In genomic region chr14:21383848-21384493, GRCh38 we compare ENCODE assay signal across 8 cellular contexts. TPM values are rescaled to one million over a fixed set of nuclear protein-coding genes. Genes with fewer than 3 reads are reported as not detected.
DNase-seq lines count a peak whose midpoint lies in the region; ATAC-seq and TF ChIP-seq lines count a peak whose summit lies in the region.

SUPT16H (minus strand) TSS chr14:21384019; CDS start chr14:21383927, 92 bp downstream.

- no peak for TF ChIP-seq CTCF in AG04450 (IDR thresholded peaks at IDR 0.05; ENCODE audit: low read depth, low read length)
- TF ChIP-seq CTCF in WTC11 (IDR thresholded peaks at IDR 0.05), result no peak
- TF ChIP-seq CTCF in cardiac fibroblast (IDR thresholded peaks at IDR 0.05; ENCODE audit: low read depth, low read length), result no peak

- H3K9me3 ChIP-seq in AG04450 (ENCODE audit: control insufficient read depth, insufficient read depth, low read length), result no peaks in the 10 kb centered on the region

- H3K27ac ChIP-seq in AG04450 (ENCODE audit: low read depth, low read length), result peak within 1 kb of the TSS; percentile 95

- no peaks in the 10 kb centered on the region for H3K9me3 Mint-ChIP-seq in WTC11

- H3K27me3 ChIP-seq in AG04450 (ENCODE audit: control insufficient read depth, insufficient read depth, low read length), result no peaks in the 10 kb centered on the region

- ATAC-seq in GM18909 (IDR thresholded peaks at IDR 0.05; ENCODE audit: poor library complexity, unreplicated experiment) (peak; percentile 94), HG03175 (IDR thresholded peaks at IDR 0.05; ENCODE audit: unreplicated experiment) (peak; percentile 92), WTC11 (peak; percentile 96)

- CTCF ChIA-PET in AG04450 (lab: Charles Lee) (interaction anchor here (0.7 kb wide), 1 partner anchor 72 kb away, joined by 3 read pairs; the partner anchor contains the start of gene CHD8), WTC11 (lab: Charles Lee) (interaction anchor here (0.6 to 1.1 kb wide), 6 partner anchors 72 to 339 kb away, joined by 3 to 8 read pairs (median 4); partner anchors contain the start of gene CHD8)

- DNase-seq in AG04450 (ENCODE audit: low read depth, low spot score) (peak; percentile 91), NCI-H226 (peak; percentile 95), WTC11 (ENCODE audit: low spot score) (peak; percentile 96), cardiac fibroblast (ENCODE audit: low read depth in 2 of 2) (peak; percentile 96 to 98), iPS-NIHi7 (ENCODE audit: extremely low spot score) (peak; percentile 95), smooth muscle cell of the brain vasculature (ENCODE audit: low read depth, low spot score) (peak; percentile 88)

- peak within 1 kb of the TSS; percentile 100 for H3K27ac Mint-ChIP-seq in WTC11

- peak within 1 kb of the TSS; percentile 100 for H3K4me3 Mint-ChIP-seq in WTC11

- peak within 1 kb of the TSS; percentile 94 for H3K4me3 ChIP-seq in AG04450 (ENCODE audit: low read depth, low read length)
- H3K4me3 ChIP-seq in cardiac fibroblast (replicated peaks in 1 of 2; ENCODE audit: low read depth in 2 of 2, low read length in 2 of 2), result peak within 1 kb of the TSS; percentile 83 to 93

- H3K27me3 Mint-ChIP-seq in WTC11 (ENCODE audit: low read depth), result no peaks in the 10 kb centered on the region

- H3K36me3 Mint-ChIP-seq in WTC11, result peaks cover 28% of the 10 kb centered on the region

- H3K4me1 Mint-ChIP-seq in WTC11, result peaks cover 18% of the 10 kb centered on the region

- POLR2A ChIA-PET in AG04450 (lab: Yijun Ruan, JAX), result interaction anchor here (0.6 to 1.0 kb wide), 5 partner anchors 53 to 313 kb away, joined by 3 to 7 read pairs (median 5); partner anchors contain the start of gene METTL3
- POLR2A ChIA-PET in WTC11 (lab: Charles Lee), result interaction anchor here (0.8 to 1.2 kb wide), 6 partner anchors 10 to 290 kb away, joined by 3 to 5 read pairs (median 4); partner anchors contain the start of gene CHD8

TF ChIP-seq in WTC11, 78 proteins besides CTCF, POLR2A, EP300 and RAD21 (continues in another document):
- TF ChIP-seq FOXK1 (CRISPR knock-in tag; IDR thresholded peaks at IDR 0.05) (peak; percentile 70), PRRX2 (CRISPR knock-in tag; IDR thresholded peaks at IDR 0.05) (peak; percentile 24; the same call in 1 of the 2 replicates), GABPB1 (CRISPR knock-in tag; IDR thresholded peaks at IDR 0.05) (peak; percentile 71; the same call in 1 of the 2 replicates), AFF4 (CRISPR knock-in tag; IDR thresholded peaks at IDR 0.05; ENCODE audit: borderline replicate concordance) (0 out of 2 replicates have a peak, but pooled peaks have one; percentile 33), MAX (CRISPR knock-in tag; IDR thresholded peaks at IDR 0.05) (peak; percentile 72), IRF1 (CRISPR knock-in tag; IDR thresholded peaks at IDR 0.05) (no peak), ZNF121 (CRISPR knock-in tag; IDR thresholded peaks at IDR 0.05) (no peak), NFYB (CRISPR knock-in tag; conservative IDR thresholded peaks at IDR 0.05; ENCODE audit: low read depth) (no peak), NR2C2 (CRISPR knock-in tag; IDR thresholded peaks at IDR 0.05) (peak; percentile 88), ZNF317 (CRISPR knock-in tag; IDR thresholded peaks at IDR 0.05; ENCODE audit: borderline replicate concordance, low read depth) (no peak), ZNF396 (CRISPR knock-in tag; IDR thresholded peaks at IDR 0.05; ENCODE audit: borderline replicate concordance) (no peak), HMGA2 (CRISPR knock-in tag; IDR thresholded peaks at IDR 0.05) (no peak), STAT6 (CRISPR knock-in tag; conservative IDR thresholded peaks at IDR 0.05; ENCODE audit: low read depth) (no peak), TEAD1 (CRISPR knock-in tag; IDR thresholded peaks at IDR 0.05) (0 out of 2 replicates have a peak, but pooled peaks have one; percentile 18), ZMAT4 (CRISPR knock-in tag; IDR thresholded peaks at IDR 0.05) (no peak), MYBL2 (CRISPR knock-in tag; IDR thresholded peaks at IDR 0.05) (0 out of 2 replicates have a peak, but pooled peaks have one; percentile 42), FOXP1 (CRISPR knock-in tag; IDR thresholded peaks at IDR 0.05; ENCODE audit: borderline replicate concordance) (peak; percentile 56; the same call in 1 of the 2 replicates), NR3C1 (CRISPR knock-in tag; conservative IDR thresholded peaks at IDR 0.05; ENCODE audit: low read depth) (no peak), USF2 (CRISPR knock-in tag; IDR thresholded peaks at IDR 0.05) (peak; percentile 98), EMX1 (CRISPR knock-in tag; IDR thresholded peaks at IDR 0.05) (0 out of 2 replicates have a peak, but pooled peaks have one; percentile 47)

RNA-seq across cellular contexts. Expression of gene SUPT16H, which starts in this region (rescaled TPM):
- polyA plus RNA-seq in AG04450 (2011; rRNA removed), result 69.7 and 70.7 TPM in 2 replicates
- polyA minus RNA-seq in AG04450 (2011; rRNA and poly(A)+ RNA removed), result 71.8 and 89.3 TPM in 2 replicates
- total RNA-seq in WTC11 (2021), result 153 to 178 TPM (median 157 TPM) in 3 replicates

Comparison
In these comparisons a context has a peak if more than half of its experiments do, and no peak if none do; other contexts are left out.
1. Peak in every context shown above with its lines: DNase-seq, ATAC-seq, H3K4me3 ChIP-seq and H3K27ac ChIP-seq.